In the genomic region with DNA sequence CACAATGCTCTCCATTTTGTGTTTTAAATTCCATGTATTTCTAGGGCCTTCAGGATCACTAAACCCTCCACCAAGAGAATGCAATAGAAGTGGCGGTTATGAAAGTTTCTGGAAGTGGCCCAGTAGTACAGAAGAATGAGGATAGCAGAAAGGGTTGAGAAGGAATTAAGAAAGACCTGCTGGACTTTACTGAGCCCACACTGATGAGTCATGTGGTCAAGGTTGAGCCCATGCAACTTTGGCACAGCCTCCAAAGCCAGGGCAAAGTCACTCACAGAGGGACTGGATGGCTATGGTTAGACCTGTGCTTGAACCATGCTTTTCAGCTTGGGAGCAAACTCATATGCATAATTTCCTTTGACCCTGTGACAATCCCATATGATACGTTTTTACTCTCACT, we compare ENCODE assay signal across 28 cellular contexts.
A peak's percentile ranks its signal among the peaks of the same experiment; 100 is the strongest.
DNase-seq lines count a peak whose midpoint lies in the region; ATAC-seq, FAIRE-seq and TF ChIP-seq lines count a peak whose summit lies in the region.
"Had no signal": no experiment of that assay in that cellular context is flagged by ENCODE, and none has a peak within 500 bp of the region (broad histone marks: within the 10 kb centered on the region; RNA-seq: fewer than 3 reads in every experiment).

No MANE protein-coding gene starts in this region.

- no peak overlapping the region for H3K9ac ChIP-seq in astrocyte (ENCODE audit: low read length)

- no peaks in the 10 kb centered on the region for H3K9me3 Mint-ChIP-seq in astrocyte (ENCODE audit: unreplicated experiment)
- H3K9me3 Mint-ChIP-seq: activated naive CD4-positive, alpha-beta T cell treated with anti-CD3 and anti-CD28 coated beads for 36 hours; mesothelial cell of epicardium; nephron progenitor cell had no signal

- H3K4me1 Mint-ChIP-seq in astrocyte (ENCODE audit: low read depth, unreplicated experiment) = no peaks in the 10 kb centered on the region

- peaks cover 9% of the 10 kb centered on the region for H3K4me1 ChIP-seq in astrocyte (ENCODE audit: insufficient read depth, low read length)
- peaks cover 0 to 16% (median 0%) of the 10 kb centered on the region in 4 donors for H3K4me1 ChIP-seq in stomach
- H3K4me1 ChIP-seq: left lung, pancreas, suprapubic skin had no signal

- H3K27ac ChIP-seq in astrocyte (ENCODE audit: low read depth, low read length) (no peak overlapping the region), stomach (peak overlapping the region in 4 of 5 donors; percentile 64 to 81 (median 76))
- H3K27ac ChIP-seq: left lung, pancreas, suprapubic skin had no signal

- no peaks in the 10 kb centered on the region for H3K9me3 ChIP-seq in astrocyte (ENCODE audit: insufficient read depth, low read depth, low read length)
- H3K9me3 ChIP-seq in stomach = no peaks in the 10 kb centered on the region
- H3K9me3 ChIP-seq: BE2C, left lung, pancreas, suprapubic skin had no signal

- H3K4me3 Mint-ChIP-seq in astrocyte (ENCODE audit: unreplicated experiment) = no peak overlapping the region
- H3K4me3 Mint-ChIP-seq: activated naive CD4-positive, alpha-beta T cell treated with anti-CD3 and anti-CD28 coated beads for 36 hours; mesothelial cell of epicardium; nephron progenitor cell had no signal

- 80 to 91% (median 88%) methylated on average over 2 of the region's 2 CpGs for WGBS in stomach, 5 donors

- no peaks in the 10 kb centered on the region for H3K79me2 ChIP-seq in astrocyte (ENCODE audit: insufficient read depth, low read length)

- H3K27me3 Mint-ChIP-seq in astrocyte (ENCODE audit: low read depth, unreplicated experiment) = peaks cover 13% of the 10 kb centered on the region

- no peaks in the 10 kb centered on the region for H3K36me3 ChIP-seq in astrocyte (ENCODE audit: insufficient read depth, low read length)
- no peaks in the 10 kb centered on the region for H3K36me3 ChIP-seq in stomach
- H3K36me3 ChIP-seq: BE2C, left lung, pancreas, suprapubic skin had no signal

- H3K27me3 ChIP-seq in astrocyte (ENCODE audit: insufficient read depth, low read length) (peaks cover 4% of the 10 kb centered on the region), stomach (no peaks in the 10 kb centered on the region)
- H3K27me3 ChIP-seq: BE2C, left lung, pancreas, suprapubic skin had no signal

- TF ChIP-seq EP300 in stomach (IDR thresholded peaks at IDR 0.05) = no peak

- no peak for ATAC-seq in GM18907 (IDR thresholded peaks at IDR 0.05; ENCODE audit: unreplicated experiment)
- ATAC-seq in GM21526 (IDR thresholded peaks at IDR 0.05; ENCODE audit: low FRiP score, unreplicated experiment) = no peak
- ATAC-seq in GM18502 (IDR thresholded peaks at IDR 0.05; ENCODE audit: poor library complexity, unreplicated experiment) = no peak
- no peak for ATAC-seq in GM18520 (IDR thresholded peaks at IDR 0.05; ENCODE audit: unreplicated experiment)
- ATAC-seq: left lung, sciatic nerve had no signal

- intact Hi-C loops in stomach (cut with DNase I; ENCODE audit: low total_unique reads) = no loop called here

- H4K20me1 ChIP-seq in astrocyte (ENCODE audit: insufficient read depth, low read length) = no peaks in the 10 kb centered on the region

- no peaks in the 10 kb centered on the region for H3K36me3 Mint-ChIP-seq in astrocyte (ENCODE audit: low read depth, unreplicated experiment)
- H3K36me3 Mint-ChIP-seq: mesothelial cell of epicardium had no signal

- no peak overlapping the region for H2AFZ ChIP-seq in astrocyte (ENCODE audit: low read depth, low read length)

- no peak overlapping the region for H3K27ac Mint-ChIP-seq in astrocyte (ENCODE audit: unreplicated experiment)
- H3K27ac Mint-ChIP-seq: activated naive CD4-positive, alpha-beta T cell treated with anti-CD3 and anti-CD28 coated beads for 36 hours; mesothelial cell of epicardium; nephron progenitor cell had no signal

- no peak for TF ChIP-seq POLR2A in stomach (IDR thresholded peaks at IDR 0.05)

- TF ChIP-seq CTCF in astrocyte (IDR thresholded peaks at IDR 0.05; ENCODE audit: insufficient read depth, low read depth, low read length) (no peak), fibroblast of villous mesenchyme (IDR thresholded peaks at IDR 0.05; ENCODE audit: insufficient read depth, low read depth, low read length) (no peak), stomach (IDR thresholded peaks at IDR 0.05) (no peak)

- peak; percentile 55 for FAIRE-seq in astrocyte (lab: Jason Lieb, UNC)
- FAIRE-seq: H1, pancreas had no signal

- DNase-seq in GM03348 (ENCODE audit: low spot score) (peak; percentile 32), astrocyte (ENCODE audit: low read depth) (peak; percentile 26), fibroblast of villous mesenchyme (ENCODE audit: low read depth) (peak; percentile 64), stomach (no peak)
- DNase-seq: activated CD4-positive, alpha-beta T cell treated with anti-CD3 and anti-CD28 coated beads for 1 hour; activated naive CD4-positive, alpha-beta T cell treated with anti-CD3 and anti-CD28 coated beads for 36 hours; activated T-cell treated with anti-CD3 and anti-CD28 coated beads, Interleukin-2, amount 50 U/mL, for 48 hours; aorta; BE2C; COR-L47; DND-41; effector CD8-positive, alpha-beta T cell; left lung; NCI-H1417; NCI-H2081 treated with DMSO at 0.1 percent for 48 hours; NCI-H446; nephron progenitor cell; OCI-M1; pancreas; Right ventricle myocardium superior had no signal

- H3K4me3 ChIP-seq in astrocyte (ENCODE audit: insufficient read depth, low read depth, low read length) (no peak overlapping the region), fibroblast of villous mesenchyme (ENCODE audit: low read depth, low read length) (no peak overlapping the region), stomach (no peak overlapping the region)
- H3K4me3 ChIP-seq: left lung, pancreas, suprapubic skin had no signal

- no peak overlapping the region for H3K4me2 ChIP-seq in astrocyte (ENCODE audit: low read length)
